ENCODE assay signal across 17 cellular contexts in genomic region chr4:108794136-108794535, GRCh38. TPM values are rescaled to one million over a fixed set of nuclear protein-coding genes. Genes with fewer than 3 reads are reported as not detected.
DNase-seq lines count a peak whose midpoint lies in the region; ATAC-seq and TF ChIP-seq lines count a peak whose summit lies in the region.
"Had no signal": no experiment of that assay in that cellular context is flagged by ENCODE, and none has a peak within 500 bp of the region (broad histone marks: within the 10 kb centered on the region; RNA-seq: fewer than 3 reads in every experiment).

No MANE protein-coding gene starts in this region.

- no peak overlapping the region for H2BK5ac ChIP-seq in IMR-90 (ENCODE audit: low read depth, low read length, poor library complexity, severe bottlenecking)

- no peak overlapping the region for H3K23ac ChIP-seq in IMR-90 (ENCODE audit: low read depth, low read length)

- no peak overlapping the region for H3K27ac ChIP-seq in IMR-90 (ENCODE audit: insufficient read depth, low read length)
- peak overlapping the region; percentile 8 for H3K27ac ChIP-seq in cingulate gyrus (ENCODE audit: low read depth, low read length)
- H3K27ac ChIP-seq in left lung: no peak overlapping the region
- H3K27ac ChIP-seq: BLaER1, sigmoid colon had no signal

- intact Hi-C loops in IMR-90 (cut with micrococcal nuclease): no loop called here
- intact Hi-C loops in left lung (cut with DNase I): no loop called here

- no peak overlapping the region for H2BK15ac ChIP-seq in IMR-90 (ENCODE audit: low read depth, low read length)

- H3K56ac ChIP-seq in IMR-90 (ENCODE audit: extremely low read depth, insufficient read depth, low read length): no peak overlapping the region

- no peak overlapping the region for H4K91ac ChIP-seq in IMR-90 (ENCODE audit: insufficient read depth, low read depth, low read length)

- TF ChIP-seq POLR2A in IMR-90 (IDR thresholded peaks at IDR 0.05; ENCODE audit: low read depth, low read length): no peak

- H4K20me1 ChIP-seq in IMR-90 (ENCODE audit: insufficient read depth, low read length): no peaks in the 10 kb centered on the region
- H4K20me1 ChIP-seq: BLaER1 had no signal

- H3K4me1 ChIP-seq in IMR-90 (ENCODE audit: control insufficient read depth, insufficient read depth, low read length) (no peaks in the 10 kb centered on the region), left lung (no peaks in the 10 kb centered on the region)
- H3K4me1 ChIP-seq: BLaER1 had no signal

- H2BK120ac ChIP-seq in IMR-90 (ENCODE audit: low read depth, low read length): no peak overlapping the region

- DNase-seq in IMR-90 (peak; percentile 2), left lung (no peak), superior temporal gyrus (ENCODE audit: extremely low spot score) (peak; percentile 38), DMS79 (lab: John Stamatoyannopoulos, UW) (no peak), NCI-H187 treated with DMSO at 0.1 percent for 48 hours (lab: John Stamatoyannopoulos, UW) (no peak), HUDEP-2 (lab: John Stamatoyannopoulos, UW; ENCODE audit: unreplicated experiment in 76 of 76) (no peak)
- DNase-seq: activated CD8-positive, alpha-beta T cell treated with anti-CD3 and anti-CD28 coated beads, Interleukin-2, amount 10 ng/mL, durations not matched to agents 7 days and 5 days; activated naive CD8-positive, alpha-beta T cell treated with anti-CD3 and anti-CD28 coated beads, Interleukin-2, amount 50 U/mL, for 24 hours; NCI-H2081 treated with DMSO at 0.1 percent for 48 hours; sigmoid colon; stimulated activated CD4-positive, alpha-beta T cell treated with anti-CD3 and anti-CD28 coated beads, Interleukin-4, amount 100 ng/mL, for 24 hours; stimulated activated CD8-positive, alpha-beta memory T cell treated with anti-CD3 and anti-CD28 coated beads, Interleukin-4, amount 100 ng/mL, for 48 hours had no signal

- no peak overlapping the region for H2AK5ac ChIP-seq in IMR-90 (ENCODE audit: low read depth, low read length)

- H3K4me3 ChIP-seq in IMR-90 (ENCODE audit: insufficient read depth, low read depth, low read length) (no peak overlapping the region), left lung (no peak overlapping the region)
- H3K4me3 ChIP-seq: BLaER1, sigmoid colon had no signal

- no peak overlapping the region for H2BK20ac ChIP-seq in IMR-90 (ENCODE audit: low read depth, low read length)

- ATAC-seq in IMR-90 (ENCODE audit: low read depth): no peak
- peak; percentile 44 for ATAC-seq in left lung
- ATAC-seq: activated CD8-positive, alpha-beta T cell treated with anti-CD3 and anti-CD28 coated beads, Interleukin-2, amount 10 ng/mL, durations not matched to agents 7 days and 5 days; activated naive CD8-positive, alpha-beta T cell treated with anti-CD3 and anti-CD28 coated beads, Interleukin-2, amount 50 U/mL, for 24 hours; HCT116 had no signal

- no peak for TF ChIP-seq RAD21 in IMR-90 (IDR thresholded peaks at IDR 0.05; ENCODE audit: low read length)

- no peaks in the 10 kb centered on the region for H3K79me1 ChIP-seq in IMR-90 (ENCODE audit: low read depth in 1 of 2, low read length in 2 of 2)

- no peak overlapping the region for H3K18ac ChIP-seq in IMR-90 (ENCODE audit: low read depth, low read length)

- dilution Hi-C loops in IMR-90 (cut with HindIII; ENCODE audit: low sequenced_read_pairs, unreplicated experiment): no loop called here

- H3K4me2 ChIP-seq in IMR-90 (ENCODE audit: low read depth, low read length): no peak overlapping the region
- H3K4me2 ChIP-seq: BLaER1 had no signal

- no TSS peak for BruUV-seq in IMR-90 (replicated peaks; lab: Mats Ljungman, UMichigan)

- no peak overlapping the region for H4K8ac ChIP-seq in IMR-90 (ENCODE audit: low read depth in 2 of 2, low read length in 2 of 2)

- in situ Hi-C loops in IMR-90 (cut with MboI; ENCODE audit: low sequenced_read_pairs): no loop called here

- no peaks in the 10 kb centered on the region for H3K36me3 ChIP-seq in IMR-90 (ENCODE audit: control insufficient read depth, insufficient read depth, low read length)
- no peaks in the 10 kb centered on the region for H3K36me3 ChIP-seq in left lung
- H3K36me3 ChIP-seq: BLaER1, sigmoid colon had no signal

- no peaks in the 10 kb centered on the region for H3K9me1 ChIP-seq in IMR-90 (ENCODE audit: insufficient read depth, low read length)

- H4K5ac ChIP-seq in IMR-90 (ENCODE audit: low read depth, low read length): no peak overlapping the region

- no peak overlapping the region for H3K4ac ChIP-seq in IMR-90 (ENCODE audit: low read depth, low read length)

- POLR2A ChIA-PET in IMR-90 (lab: Charles Lee; ENCODE audit: unreplicated experiment): no interaction called here

- H3K9me3 ChIP-seq in IMR-90 (ENCODE audit: control insufficient read depth, insufficient read depth, low read length) (no peaks in the 10 kb centered on the region), left lung (no peaks in the 10 kb centered on the region)
- H3K9me3 ChIP-seq: BLaER1, sigmoid colon had no signal

- H2AFZ ChIP-seq in IMR-90 (replicated peaks; ENCODE audit: low read length, poor library complexity): no peak overlapping the region

- H3K14ac ChIP-seq in IMR-90 (replicated peaks; ENCODE audit: low read depth, low read length): no peak overlapping the region

- CTCF ChIA-PET in IMR-90 (lab: Yijun Ruan, JAX): interaction anchor here (0.5 kb wide), 1 partner anchor 42 kb away, joined by 5 read pairs; no protein-coding TSS in a partner anchor

- H3K27me3 ChIP-seq in IMR-90 (ENCODE audit: control insufficient read depth, insufficient read depth, low read length) (no peaks in the 10 kb centered on the region), left lung (no peaks in the 10 kb centered on the region)
- H3K27me3 ChIP-seq: BLaER1, sigmoid colon had no signal

- no CpG with 5 or more reads among the region's 1 CpG for WGBS in IMR-90 (ENCODE audit: extremely low coverage in 2 of 2, insufficient read length in 1 of 2), 2 experiments

- TF ChIP-seq CTCF in IMR-90 (conservative IDR thresholded peaks at IDR 0.05; ENCODE audit: low read depth, low read length): no peak
- no peak for TF ChIP-seq CTCF in left lung (IDR thresholded peaks at IDR 0.05)

- no peak overlapping the region for H2AK9ac ChIP-seq in IMR-90 (replicated peaks; ENCODE audit: low read depth, low read length, poor library complexity)

- H3K9ac ChIP-seq in IMR-90 (ENCODE audit: low read depth, low read length): no peak overlapping the region
- H3K9ac ChIP-seq: BLaER1 had no signal

TF ChIP-seq in IMR-90, 13 proteins besides CTCF, POLR2A, EP300 and RAD21:
- no peak for TF ChIP-seq ELK1 (IDR thresholded peaks at IDR 0.05; ENCODE audit: borderline replicate concordance, low read depth, low read length)
- no peak for TF ChIP-seq BHLHE40 (IDR thresholded peaks at IDR 0.05; ENCODE audit: low read depth, low read length)
- no peak for TF ChIP-seq SMC3 (IDR thresholded peaks at IDR 0.05; ENCODE audit: low read depth, low read length)
- TF ChIP-seq, protein P1, sequence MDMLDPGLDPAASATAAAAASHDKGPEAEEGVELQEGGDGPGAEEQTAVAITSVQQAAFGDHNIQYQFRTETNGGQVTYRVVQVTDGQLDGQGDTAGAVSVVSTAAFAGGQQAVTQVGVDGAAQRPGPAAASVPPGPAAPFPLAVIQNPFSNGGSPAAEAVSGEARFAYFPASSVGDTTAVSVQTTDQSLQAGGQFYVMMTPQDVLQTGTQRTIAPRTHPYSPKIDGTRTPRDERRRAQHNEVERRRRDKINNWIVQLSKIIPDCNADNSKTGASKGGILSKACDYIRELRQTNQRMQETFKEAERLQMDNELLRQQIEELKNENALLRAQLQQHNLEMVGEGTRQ (IDR thresholded peaks at IDR 0.05; ENCODE audit: low read depth, low read length): no peak
- TF ChIP-seq RCOR1 (IDR thresholded peaks at IDR 0.05; ENCODE audit: insufficient replicate concordance, low read length): no peak
- TF ChIP-seq CEBPB (IDR thresholded peaks at IDR 0.05; ENCODE audit: low read depth, low read length): no peak
- no peak for TF ChIP-seq CHD1 (IDR thresholded peaks at IDR 0.05; ENCODE audit: low read depth, low read length)
- TF ChIP-seq MAZ (IDR thresholded peaks at IDR 0.05; ENCODE audit: borderline replicate concordance, low read depth, low read length): no peak
- no peak for TF ChIP-seq FOS (IDR thresholded peaks at IDR 0.05; ENCODE audit: low read depth, low read length)
- no peak for TF ChIP-seq MAFK (IDR thresholded peaks at IDR 0.05; ENCODE audit: low read depth, low read length)
- TF ChIP-seq NFE2L2 (IDR thresholded peaks at IDR 0.05; ENCODE audit: low read depth, low read length): no peak
- TF ChIP-seq RFX5 (IDR thresholded peaks at IDR 0.05; ENCODE audit: low read depth, low read length): no peak
- no peak for TF ChIP-seq MXI1 (IDR thresholded peaks at IDR 0.05; ENCODE audit: borderline replicate concordance, low read depth, low read length)

RNA-seq across cellular contexts. Expression of gene ETNPPL, which starts 31.3 kb away (rescaled TPM):
- total RNA-seq in IMR-90 (2012; rRNA removed): not detected in 2 replicates
- polyA plus RNA-seq in IMR-90 (2012; rRNA removed): not detected in 2 replicates
- not detected in 2 replicates for polyA plus RNA-seq in IMR-90 (2012; cell fraction: cytosol; rRNA removed)
- not detected in 2 replicates for polyA plus RNA-seq in IMR-90 (2012; cell fraction: nucleus; rRNA removed; ENCODE audit: low replicate concordance)
- not detected for total RNA-seq in left lung
- total RNA-seq: activated CD8-positive, alpha-beta T cell treated with anti-CD3 and anti-CD28 coated beads, Interleukin-2, amount 10 ng/mL, durations not matched to agents 7 days and 5 days; glomerular endothelial cell; mesenteric fat pad had no signal
- polyA plus RNA-seq: sigmoid colon had no signal

Comparison
In these comparisons a context has a peak if more than half of its experiments do, and no peak if none do; other contexts are left out.
1. DNase-seq: peak in IMR-90 (single experiment) and superior temporal gyrus (single experiment); none in left lung (0 of 2), DMS79 (single experiment), NCI-H187 treated with DMSO at 0.1 percent for 48 hours (single experiment) and HUDEP-2 (0 of 76).